In the genomic region with DNA sequence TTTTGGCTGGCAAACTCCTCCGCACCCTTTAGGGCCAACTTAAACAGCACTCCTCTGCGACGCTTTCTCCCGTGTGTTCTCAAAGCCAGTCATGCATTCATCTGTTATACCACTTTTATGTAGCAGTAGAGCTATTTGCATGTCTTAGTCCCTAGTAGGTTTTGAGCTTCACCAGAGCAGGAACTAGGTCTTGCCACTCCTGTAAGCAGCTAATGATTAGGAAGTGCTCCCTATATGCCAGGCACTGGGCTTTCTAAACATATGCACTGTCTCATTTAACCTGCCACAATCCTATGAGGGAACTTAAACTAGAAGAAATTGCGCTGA, we compare ENCODE assay signal across 10 cellular contexts.
DNase-seq lines count a peak whose midpoint lies in the region; ATAC-seq lines count a peak whose summit lies in the region.
"Had no signal": no experiment of that assay in that cellular context is flagged by ENCODE, and none has a peak within 500 bp of the region (broad histone marks: within the 10 kb centered on the region; RNA-seq: fewer than 3 reads in every experiment).

No MANE protein-coding gene starts in this region.

- intact Hi-C loops in naive thymus-derived CD4-positive, alpha-beta T cell (cut with micrococcal nuclease) = no loop called here
- intact Hi-C loops in head of caudate nucleus (cut with DNase I) = no loop called here

- no peak overlapping the region for H3K4me3 ChIP-seq in esophagus (ENCODE audit: low read depth in 1 of 2, low read length in 2 of 2)
- no peak overlapping the region for H3K4me3 ChIP-seq in naive thymus-derived CD4-positive, alpha-beta T cell (ENCODE audit: low read length)

- no peak overlapping the region for H3K27ac Mint-ChIP-seq in naive thymus-derived CD4-positive, alpha-beta T cell
- H3K27ac Mint-ChIP-seq: T-cell had no signal

- POLR2A ChIA-PET in naive thymus-derived CD4-positive, alpha-beta T cell (lab: Charles Lee) = no interaction called here

- peaks cover 0 to 3% of the 10 kb centered on the region in 2 donors for H3K36me3 ChIP-seq in esophagus (ENCODE audit: control insufficient read depth in 2 of 2, insufficient read depth in 2 of 2, low read length in 1 of 2)
- no peaks in the 10 kb centered on the region for H3K36me3 ChIP-seq in naive thymus-derived CD4-positive, alpha-beta T cell (ENCODE audit: control insufficient read depth in 2 of 3, insufficient read depth in 3 of 3, low read length in 3 of 3)

- no peaks in the 10 kb centered on the region for H3K9me3 Mint-ChIP-seq in naive thymus-derived CD4-positive, alpha-beta T cell
- H3K9me3 Mint-ChIP-seq: T-cell had no signal

- H3K27me3 ChIP-seq in esophagus (ENCODE audit: control insufficient read depth in 1 of 2, insufficient read depth in 2 of 2, low read length in 2 of 2) = no peaks in the 10 kb centered on the region
- no peaks in the 10 kb centered on the region for H3K27me3 ChIP-seq in naive thymus-derived CD4-positive, alpha-beta T cell (ENCODE audit: control insufficient read depth in 2 of 2, insufficient read depth in 2 of 2, low read length in 2 of 2)

- 78 to 86% methylated on average over 5 of the region's 5 CpGs for WGBS in esophagus, 2 donors

- peak overlapping the region; percentile 86 to 94 for H3K27ac ChIP-seq in esophagus (ENCODE audit: low read depth in 2 of 2, low read length in 1 of 2)
- no peak overlapping the region for H3K27ac ChIP-seq in naive thymus-derived CD4-positive, alpha-beta T cell (ENCODE audit: low read depth, low read length)

- no peaks in the 10 kb centered on the region for H3K9me3 ChIP-seq in esophagus (ENCODE audit: control insufficient read depth in 2 of 2, insufficient read depth in 1 of 2, low read depth in 1 of 2, low read length in 1 of 2)
- no peaks in the 10 kb centered on the region for H3K9me3 ChIP-seq in naive thymus-derived CD4-positive, alpha-beta T cell (ENCODE audit: control insufficient read depth in 2 of 3, low read length in 3 of 3)

- ATAC-seq in GM19452 (IDR thresholded peaks at IDR 0.05; ENCODE audit: unreplicated experiment) (peak; percentile 77), HG03097 (IDR thresholded peaks at IDR 0.05; ENCODE audit: low FRiP score, unreplicated experiment) (peak; percentile 85)
- no peak for ATAC-seq in naive thymus-derived CD4-positive, alpha-beta T cell
- ATAC-seq: T-cell had no signal

- peak; percentile 11 for DNase-seq in Caki2 (ENCODE audit: low read depth)
- DNase-seq in naive thymus-derived CD4-positive, alpha-beta T cell = no peak
- no peak for DNase-seq in SW 1271 (lab: John Stamatoyannopoulos, UW)
- no peak for DNase-seq in activated CD4-positive, alpha-beta T cell treated with anti-CD3 and anti-CD28 coated beads for 48 hours
- no peak for DNase-seq in head of caudate nucleus
- DNase-seq: Kasumi-1, T-cell had no signal

- CTCF ChIA-PET in naive thymus-derived CD4-positive, alpha-beta T cell (lab: Charles Lee) = no interaction called here

- peaks cover 0 to 3% (median 0%) of the 10 kb centered on the region in 7 donors for H3K4me1 Mint-ChIP-seq in naive thymus-derived CD4-positive, alpha-beta T cell

- H3K4me3 Mint-ChIP-seq in naive thymus-derived CD4-positive, alpha-beta T cell = no peak overlapping the region
- H3K4me3 Mint-ChIP-seq: T-cell had no signal

- in situ Hi-C loops in Caki2 (cut with HindIII; ENCODE audit: low pct_unique_long_range_greater_than_20kb, low sequenced_read_pairs) = no loop called here

- H3K27me3 Mint-ChIP-seq in naive thymus-derived CD4-positive, alpha-beta T cell = peaks cover 0 to 16% (median 4%) of the 10 kb centered on the region in 5 donors
- H3K27me3 Mint-ChIP-seq: T-cell had no signal

- no peaks in the 10 kb centered on the region for H3K36me3 Mint-ChIP-seq in naive thymus-derived CD4-positive, alpha-beta T cell
- H3K36me3 Mint-ChIP-seq: T-cell had no signal

- peaks cover 2 to 7% of the 10 kb centered on the region in 2 donors for H3K4me1 ChIP-seq in esophagus (ENCODE audit: control insufficient read depth in 2 of 2, insufficient read depth in 2 of 2, low read length in 1 of 2)
- no peaks in the 10 kb centered on the region for H3K4me1 ChIP-seq in naive thymus-derived CD4-positive, alpha-beta T cell (ENCODE audit: control insufficient read depth in 2 of 2, insufficient read depth in 2 of 2, low read length in 2 of 2)
